1 cellular context compared by ENCODE assay signal in genomic region chr16:30957456-30958163, GRCh38.
TF ChIP-seq lines count a peak whose summit lies in the region.

Gene SETD1A (plus strand): TSS chr16:30957754. CDS start chr16:30958732, 978 bp downstream.

TF ChIP-seq in GM23338, 12 proteins besides CTCF, POLR2A, EP300 and RAD21 (continued from another document):
- TF ChIP-seq, protein P1, sequence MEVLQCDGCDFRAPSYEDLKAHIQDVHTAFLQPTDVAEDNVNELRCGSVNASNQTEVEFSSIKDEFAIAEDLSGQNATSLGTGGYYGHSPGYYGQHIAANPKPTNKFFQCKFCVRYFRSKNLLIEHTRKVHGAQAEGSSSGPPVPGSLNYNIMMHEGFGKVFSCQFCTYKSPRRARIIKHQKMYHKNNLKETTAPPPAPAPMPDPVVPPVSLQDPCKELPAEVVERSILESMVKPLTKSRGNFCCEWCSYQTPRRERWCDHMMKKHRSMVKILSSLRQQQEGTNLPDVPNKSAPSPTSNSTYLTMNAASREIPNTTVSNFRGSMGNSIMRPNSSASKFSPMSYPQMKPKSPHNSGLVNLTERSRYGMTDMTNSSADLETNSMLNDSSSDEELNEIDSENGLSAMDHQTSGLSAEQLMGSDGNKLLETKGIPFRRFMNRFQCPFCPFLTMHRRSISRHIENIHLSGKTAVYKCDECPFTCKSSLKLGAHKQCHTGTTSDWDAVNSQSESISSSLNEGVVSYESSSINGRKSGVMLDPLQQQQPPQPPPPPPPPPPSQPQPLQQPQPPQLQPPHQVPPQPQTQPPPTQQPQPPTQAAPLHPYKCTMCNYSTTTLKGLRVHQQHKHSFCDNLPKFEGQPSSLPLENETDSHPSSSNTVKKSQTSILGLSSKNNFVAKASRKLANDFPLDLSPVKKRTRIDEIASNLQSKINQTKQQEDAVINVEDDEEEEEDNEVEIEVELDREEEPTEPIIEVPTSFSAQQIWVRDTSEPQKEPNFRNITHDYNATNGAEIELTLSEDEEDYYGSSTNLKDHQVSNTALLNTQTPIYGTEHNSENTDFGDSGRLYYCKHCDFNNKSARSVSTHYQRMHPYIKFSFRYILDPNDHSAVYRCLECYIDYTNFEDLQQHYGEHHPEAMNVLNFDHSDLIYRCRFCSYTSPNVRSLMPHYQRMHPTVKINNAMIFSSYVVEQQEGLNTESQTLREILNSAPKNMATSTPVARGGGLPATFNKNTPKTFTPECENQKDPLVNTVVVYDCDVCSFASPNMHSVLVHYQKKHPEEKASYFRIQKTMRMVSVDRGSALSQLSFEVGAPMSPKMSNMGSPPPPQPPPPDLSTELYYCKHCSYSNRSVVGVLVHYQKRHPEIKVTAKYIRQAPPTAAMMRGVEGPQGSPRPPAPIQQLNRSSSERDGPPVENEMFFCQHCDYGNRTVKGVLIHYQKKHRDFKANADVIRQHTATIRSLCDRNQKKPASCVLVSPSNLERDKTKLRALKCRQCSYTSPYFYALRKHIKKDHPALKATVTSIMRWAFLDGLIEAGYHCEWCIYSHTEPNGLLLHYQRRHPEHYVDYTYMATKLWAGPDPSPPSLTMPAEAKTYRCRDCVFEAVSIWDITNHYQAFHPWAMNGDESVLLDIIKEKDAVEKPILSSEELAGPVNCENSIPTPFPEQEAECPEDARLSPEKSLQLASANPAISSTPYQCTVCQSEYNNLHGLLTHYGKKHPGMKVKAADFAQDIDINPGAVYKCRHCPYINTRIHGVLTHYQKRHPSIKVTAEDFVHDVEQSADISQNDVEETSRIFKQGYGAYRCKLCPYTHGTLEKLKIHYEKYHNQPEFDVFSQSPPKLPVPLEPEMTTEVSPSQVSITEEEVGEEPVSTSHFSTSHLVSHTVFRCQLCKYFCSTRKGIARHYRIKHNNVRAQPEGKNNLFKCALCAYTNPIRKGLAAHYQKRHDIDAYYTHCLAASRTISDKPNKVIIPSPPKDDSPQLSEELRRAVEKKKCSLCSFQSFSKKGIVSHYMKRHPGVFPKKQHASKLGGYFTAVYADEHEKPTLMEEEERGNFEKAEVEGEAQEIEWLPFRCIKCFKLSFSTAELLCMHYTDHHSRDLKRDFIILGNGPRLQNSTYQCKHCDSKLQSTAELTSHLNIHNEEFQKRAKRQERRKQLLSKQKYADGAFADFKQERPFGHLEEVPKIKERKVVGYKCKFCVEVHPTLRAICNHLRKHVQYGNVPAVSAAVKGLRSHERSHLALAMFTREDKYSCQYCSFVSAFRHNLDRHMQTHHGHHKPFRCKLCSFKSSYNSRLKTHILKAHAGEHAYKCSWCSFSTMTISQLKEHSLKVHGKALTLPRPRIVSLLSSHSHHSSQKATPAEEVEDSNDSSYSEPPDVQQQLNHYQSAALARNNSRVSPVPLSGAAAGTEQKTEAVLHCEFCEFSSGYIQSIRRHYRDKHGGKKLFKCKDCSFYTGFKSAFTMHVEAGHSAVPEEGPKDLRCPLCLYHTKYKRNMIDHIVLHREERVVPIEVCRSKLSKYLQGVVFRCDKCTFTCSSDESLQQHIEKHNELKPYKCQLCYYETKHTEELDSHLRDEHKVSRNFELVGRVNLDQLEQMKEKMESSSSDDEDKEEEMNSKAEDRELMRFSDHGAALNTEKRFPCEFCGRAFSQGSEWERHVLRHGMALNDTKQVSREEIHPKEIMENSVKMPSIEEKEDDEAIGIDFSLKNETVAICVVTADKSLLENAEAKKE (CRISPR knock-in tag; IDR thresholded peaks at IDR 0.05): no peak
- TF ChIP-seq NANOG (IDR thresholded peaks at IDR 0.05; ENCODE audit: borderline replicate concordance) (no peak), POLR2AphosphoS5 (IDR thresholded peaks at IDR 0.05; ENCODE audit: low read depth) (peak; percentile 14; the same call in 1 of the 2 replicates), ZNF114 (CRISPR knock-in tag; IDR thresholded peaks at IDR 0.05) (no peak), JUNB (IDR thresholded peaks at IDR 0.05; ENCODE audit: unreplicated experiment) (no peak), CREB1 (CRISPR knock-in tag; IDR thresholded peaks at IDR 0.05; ENCODE audit: low read depth) (peak; percentile 90), ZNF331 (CRISPR knock-in tag; IDR thresholded peaks at IDR 0.05; ENCODE audit: low read depth) (no peak)
